In the genomic region with DNA sequence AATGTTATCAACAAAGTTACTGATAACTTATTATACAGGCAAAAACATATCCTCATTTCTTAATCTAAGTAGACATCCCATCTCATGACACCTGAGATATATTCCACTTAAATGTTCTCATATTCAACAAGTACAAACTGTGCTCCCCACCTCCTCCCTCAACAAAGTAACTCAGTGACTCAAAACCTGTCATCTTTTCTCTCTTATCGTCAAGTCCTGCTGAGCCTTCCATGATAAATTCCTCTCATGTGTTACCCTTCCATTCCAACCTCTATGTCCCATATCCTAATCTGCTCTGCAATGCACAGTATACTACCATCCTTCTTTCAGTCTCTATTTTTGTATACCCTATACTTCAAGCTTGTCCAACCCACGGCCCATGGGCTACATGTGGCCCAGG, we compare ENCODE assay signal across 19 cellular contexts.
"Had no signal": no experiment of that assay in that cellular context is flagged by ENCODE, and none has a peak within 500 bp of the region (broad histone marks: within the 10 kb centered on the region; RNA-seq: fewer than 3 reads in every experiment).

No MANE protein-coding gene starts in this region.

- H3K27ac ChIP-seq: cardiac muscle cell, foreskin keratinocyte, testis, vagina had no signal

- DNase-seq: activated B cell treated with CpG ODN at 0.5 μM for 24 hours; activated CD4-positive, alpha-beta memory T cell treated with anti-CD3 and anti-CD28 coated beads for 36 hours; activated CD4-positive, alpha-beta T cell treated with anti-CD3 and anti-CD28 coated beads for 48 hours; activated gamma-delta T cell; amygdala; dermis blood vessel endothelial cell; effector CD8-positive, alpha-beta T cell; foreskin keratinocyte; kidney; natural killer cell; stimulated activated CD4-positive, alpha-beta T cell treated with anti-CD3 and anti-CD28 coated beads, Interleukin-2, amount 100 ng/mL, for 48 hours; stimulated activated CD8-positive, alpha-beta memory T cell treated with anti-CD3 and anti-CD28 coated beads, Interleukin-4, amount 100 ng/mL, for 48 hours; stimulated activated naive CD4-positive, alpha-beta T cell; testis; trophoblast cell had no signal

- ATAC-seq: foreskin keratinocyte, natural killer cell had no signal

- H3K9me3 Mint-ChIP-seq: activated B cell treated with CpG ODN at 0.5 μM for 24 hours; activated CD4-positive, alpha-beta memory T cell treated with anti-CD3 and anti-CD28 coated beads for 36 hours; mesothelial cell of epicardium; natural killer cell; T-helper 1 cell treated with Interleukin-12 subunit alpha and Interleukin-12 subunit beta and Interleukin-4 antibody, amounts not matched to agents 30 μg/mL and 1 μg/mL, for 36 hours had no signal

- H3K27ac Mint-ChIP-seq: activated B cell treated with CpG ODN at 0.5 μM for 24 hours; mesothelial cell of epicardium; T-helper 1 cell treated with Interleukin-12 subunit alpha and Interleukin-12 subunit beta and Interleukin-4 antibody, amounts not matched to agents 30 μg/mL and 1 μg/mL, for 36 hours had no signal

- H3K27me3 ChIP-seq: cardiac muscle cell, foreskin keratinocyte, testis, vagina had no signal

- H3K9me3 ChIP-seq: testis, vagina had no signal

- H3K4me3 Mint-ChIP-seq: activated B cell treated with CpG ODN at 0.5 μM for 24 hours; activated CD4-positive, alpha-beta memory T cell treated with anti-CD3 and anti-CD28 coated beads for 36 hours; mesothelial cell of epicardium; natural killer cell; T-helper 1 cell treated with Interleukin-12 subunit alpha and Interleukin-12 subunit beta and Interleukin-4 antibody, amounts not matched to agents 30 μg/mL and 1 μg/mL, for 36 hours had no signal

- H3K4me1 Mint-ChIP-seq: mesothelial cell of epicardium had no signal

- H3K27me3 Mint-ChIP-seq: activated B cell treated with CpG ODN at 0.5 μM for 24 hours; activated CD4-positive, alpha-beta memory T cell treated with anti-CD3 and anti-CD28 coated beads for 36 hours had no signal

- H3K4me3 ChIP-seq: cardiac muscle cell, testis, vagina had no signal

- H3K4me1 ChIP-seq: foreskin keratinocyte, vagina had no signal
